2 cellular contexts compared by ENCODE assay signal in genomic region chr9:134332266-134332665, GRCh38.
TF ChIP-seq lines count a peak whose summit lies in the region.

No MANE protein-coding gene starts in this region.

TF ChIP-seq in IMR-90, 13 proteins besides CTCF, POLR2A, EP300 and RAD21:
- no peak for TF ChIP-seq RFX5 (IDR thresholded peaks at IDR 0.05; ENCODE audit: low read depth, low read length)
- TF ChIP-seq SMC3 (IDR thresholded peaks at IDR 0.05; ENCODE audit: low read depth, low read length): no peak
- no peak for TF ChIP-seq NFE2L2 (IDR thresholded peaks at IDR 0.05; ENCODE audit: low read depth, low read length)
- TF ChIP-seq MXI1 (IDR thresholded peaks at IDR 0.05; ENCODE audit: borderline replicate concordance, low read depth, low read length): no peak
- no peak for TF ChIP-seq FOS (IDR thresholded peaks at IDR 0.05; ENCODE audit: low read depth, low read length)
- TF ChIP-seq MAZ (IDR thresholded peaks at IDR 0.05; ENCODE audit: borderline replicate concordance, low read depth, low read length): no peak
- TF ChIP-seq MAFK (IDR thresholded peaks at IDR 0.05; ENCODE audit: low read depth, low read length): no peak

TF ChIP-seq in liver, 16 proteins besides CTCF, POLR2A, EP300 and RAD21:
- TF ChIP-seq GABPA (IDR thresholded peaks at IDR 0.05 in 1 of 2, conservative IDR thresholded peaks at IDR 0.05 in 1 of 2): no peak
- no peak for TF ChIP-seq RXRA (IDR thresholded peaks at IDR 0.05)
- no peak for TF ChIP-seq FOXA2 (IDR thresholded peaks at IDR 0.05)
- TF ChIP-seq FOXA1 (IDR thresholded peaks at IDR 0.05): no peak
- TF ChIP-seq MAX (IDR thresholded peaks at IDR 0.05): no peak
- TF ChIP-seq YY1 (IDR thresholded peaks at IDR 0.05): no peak
- no peak for TF ChIP-seq REST (IDR thresholded peaks at IDR 0.05)
- no peak for TF ChIP-seq JUND (IDR thresholded peaks at IDR 0.05)
- no peak for TF ChIP-seq ZBTB33 (IDR thresholded peaks at IDR 0.05)
- no peak for TF ChIP-seq SP1 (IDR thresholded peaks at IDR 0.05)
- no peak for TF ChIP-seq NR2F2 (IDR thresholded peaks at IDR 0.05)
- no peak for TF ChIP-seq HNF4G (IDR thresholded peaks at IDR 0.05)
- TF ChIP-seq HNF4A (conservative IDR thresholded peaks at IDR 0.05): no peak
- TF ChIP-seq EGR1 (IDR thresholded peaks at IDR 0.05; ENCODE audit: low read depth in 2 of 2): no peak
